ENCODE assay signal across 11 cellular contexts in genomic region chr5:88879724-88880123, GRCh38. TPM values are rescaled to one million over a fixed set of nuclear protein-coding genes. Genes with fewer than 3 reads are reported as not detected.
A peak's percentile ranks its signal among the peaks of the same experiment; 100 is the strongest.
DNase-seq lines count a peak whose midpoint lies in the region; ATAC-seq, FAIRE-seq and TF ChIP-seq lines count a peak whose summit lies in the region.
"Had no signal": no experiment of that assay in that cellular context is flagged by ENCODE, and none has a peak within 500 bp of the region (broad histone marks: within the 10 kb centered on the region; RNA-seq: fewer than 3 reads in every experiment).

No MANE protein-coding gene starts in this region.

- H3K4me2 ChIP-seq in A549 (no peak overlapping the region), neural cell (ENCODE audit: low read length) (no peak overlapping the region)

- no peaks in the 10 kb centered on the region for H3F3A ChIP-seq in neural cell (ENCODE audit: insufficient read depth, low read length, poor library complexity, severe bottlenecking)

- H3K9me3 ChIP-seq in A549 (no peaks in the 10 kb centered on the region), neural cell (ENCODE audit: low read length) (no peaks in the 10 kb centered on the region)

- CTCF ChIA-PET in A549 (lab: Yijun Ruan, JAX), result no interaction called here

- no peak for TF ChIP-seq CTCF in A549 (IDR thresholded peaks at IDR 0.05)
- TF ChIP-seq CTCF in neural cell (IDR thresholded peaks at IDR 0.05; ENCODE audit: poor library complexity, severe bottlenecking), result no peak
- no peak for TF ChIP-seq CTCF in foreskin fibroblast (IDR thresholded peaks at IDR 0.05; ENCODE audit: low read depth, low read length)

- H3K79me2 ChIP-seq in neural cell (replicated peaks; ENCODE audit: insufficient read depth, low read length), result no peaks in the 10 kb centered on the region

- no peak overlapping the region for H2AFZ ChIP-seq in neural cell (ENCODE audit: low read depth, low read length)

- WGBS in A549 (ENCODE audit: missing lambda C conversion rate), result 55% methylated on average over 5 of the region's 5 CpGs

- no peaks in the 10 kb centered on the region for H3K9me2 ChIP-seq in neural cell (ENCODE audit: insufficient read depth, low read length)

- H3K4me1 Mint-ChIP-seq in IgD-negative memory B cell, result peaks cover 32 to 36% (median 34%) of the 10 kb centered on the region in 3 donors

- H3K9ac ChIP-seq in neural cell (ENCODE audit: low read length), result no peak overlapping the region

- H3K27me3 Mint-ChIP-seq in IgD-negative memory B cell, result no peaks in the 10 kb centered on the region

- H3K27ac Mint-ChIP-seq in IgD-negative memory B cell, result peak overlapping the region; percentile 4 to 73 (median 58)

- H4K20me1 ChIP-seq in neural cell (ENCODE audit: insufficient read depth), result no peaks in the 10 kb centered on the region

- H3K27ac ChIP-seq in A549 (no peak overlapping the region), neural cell (ENCODE audit: low read length) (no peak overlapping the region)

- H3K9me3 Mint-ChIP-seq in IgD-negative memory B cell, result no peaks in the 10 kb centered on the region

- H3K36me3 Mint-ChIP-seq in IgD-negative memory B cell, result peaks cover 4% of the 10 kb centered on the region

- no peaks in the 10 kb centered on the region for H3K36me3 ChIP-seq in neural cell (ENCODE audit: insufficient read depth, low read length)

- ATAC-seq in A549, result no peak

- peak; percentile 7 for FAIRE-seq in A549 (lab: Jason Lieb, UNC)

- peaks cover 7% of the 10 kb centered on the region for H3K27me3 ChIP-seq in neural cell (ENCODE audit: insufficient read depth, low read depth, low read length)

- H3K4me1 ChIP-seq in A549, result peaks cover 6% of the 10 kb centered on the region; the same call in 1 of the 3 replicates

- TF ChIP-seq RAD21 in A549 (conservative IDR thresholded peaks at IDR 0.05 in 1 of 2, IDR thresholded peaks at IDR 0.05 in 1 of 2) (no peak), neural cell (conservative IDR thresholded peaks at IDR 0.05) (no peak)

- no peak overlapping the region for H3K4me3 ChIP-seq in A549
- peak overlapping the region; percentile 79 for H3K4me3 ChIP-seq in neural cell (ENCODE audit: low read length)
- H3K4me3 ChIP-seq in foreskin fibroblast (ENCODE audit: low read depth in 1 of 2, low read length in 2 of 2), result no peak overlapping the region

- peak overlapping the region; percentile 69 to 94 (median 84) for H3K4me3 Mint-ChIP-seq in IgD-negative memory B cell

- TF ChIP-seq POLR2A in A549 (IDR thresholded peaks at IDR 0.05; ENCODE audit: low read length), result no peak

- no peak for DNase-seq in A549 (ENCODE audit: low read depth in 1 of 2, low spot score in 1 of 2)
- peak; percentile 61 for DNase-seq in dermis blood vessel endothelial cell
- DNase-seq in GM19240 (ENCODE audit: insufficient read length, low spot score), result no peak
- no peak for DNase-seq in foreskin fibroblast
- DNase-seq in NCI-H1048 (lab: John Stamatoyannopoulos, UW), result no peak
- no peak for DNase-seq in GM03348 (ENCODE audit: low spot score)
- DNase-seq: activated CD4-positive, CD25-positive, alpha-beta regulatory T cell; activated effector memory CD4-positive, alpha-beta T cell treated with anti-CD3 and anti-CD28 coated beads, Interleukin-2, amount 50 U/mL, for 16 hours; stimulated activated CD4-positive, alpha-beta T cell treated with anti-CD3 and anti-CD28 coated beads, Interleukin-4, amount 100 ng/mL, for 4 hours had no signal

- TF ChIP-seq EP300 in A549 (IDR thresholded peaks at IDR 0.05) (no peak), neural cell (conservative IDR thresholded peaks at IDR 0.05; ENCODE audit: poor library complexity, severe bottlenecking) (no peak)

- POLR2A ChIA-PET in A549 (lab: Yijun Ruan, JAX), result no interaction called here

TF ChIP-seq in A549, 52 proteins besides CTCF, POLR2A, EP300 and RAD21 (continues in another document):
- TF ChIP-seq, protein P1, sequence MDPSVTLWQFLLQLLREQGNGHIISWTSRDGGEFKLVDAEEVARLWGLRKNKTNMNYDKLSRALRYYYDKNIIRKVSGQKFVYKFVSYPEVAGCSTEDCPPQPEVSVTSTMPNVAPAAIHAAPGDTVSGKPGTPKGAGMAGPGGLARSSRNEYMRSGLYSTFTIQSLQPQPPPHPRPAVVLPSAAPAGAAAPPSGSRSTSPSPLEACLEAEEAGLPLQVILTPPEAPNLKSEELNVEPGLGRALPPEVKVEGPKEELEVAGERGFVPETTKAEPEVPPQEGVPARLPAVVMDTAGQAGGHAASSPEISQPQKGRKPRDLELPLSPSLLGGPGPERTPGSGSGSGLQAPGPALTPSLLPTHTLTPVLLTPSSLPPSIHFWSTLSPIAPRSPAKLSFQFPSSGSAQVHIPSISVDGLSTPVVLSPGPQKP (IDR thresholded peaks at IDR 0.05; ENCODE audit: low read depth, low read length), result no peak
- TF ChIP-seq HOXB5 (CRISPR knock-in tag; IDR thresholded peaks at IDR 0.05) (no peak), ZSCAN20 (CRISPR knock-in tag; IDR thresholded peaks at IDR 0.05) (no peak), GATA3 (IDR thresholded peaks at IDR 0.05; ENCODE audit: borderline replicate concordance) (no peak), HEYL (CRISPR knock-in tag; IDR thresholded peaks at IDR 0.05) (no peak), TFCP2L1 (CRISPR knock-in tag; IDR thresholded peaks at IDR 0.05) (no peak), KDM5A (IDR thresholded peaks at IDR 0.05) (no peak), CEBPB (IDR thresholded peaks at IDR 0.05) (no peak), HOXA7 (CRISPR knock-in tag; IDR thresholded peaks at IDR 0.05) (no peak), FOSL2 (IDR thresholded peaks at IDR 0.05) (no peak), FOSL2 (CRISPR knock-in tag; IDR thresholded peaks at IDR 0.05) (no peak)
- TF ChIP-seq, protein P2, sequence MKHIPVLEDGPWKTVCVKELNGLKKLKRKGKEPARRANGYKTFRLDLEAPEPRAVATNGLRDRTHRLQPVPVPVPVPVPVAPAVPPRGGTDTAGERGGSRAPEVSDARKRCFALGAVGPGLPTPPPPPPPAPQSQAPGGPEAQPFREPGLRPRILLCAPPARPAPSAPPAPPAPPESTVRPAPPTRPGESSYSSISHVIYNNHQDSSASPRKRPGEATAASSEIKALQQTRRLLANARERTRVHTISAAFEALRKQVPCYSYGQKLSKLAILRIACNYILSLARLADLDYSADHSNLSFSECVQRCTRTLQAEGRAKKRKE (CRISPR knock-in tag; IDR thresholded peaks at IDR 0.05; ENCODE audit: low read depth), result no peak
- TF ChIP-seq, protein P3, sequence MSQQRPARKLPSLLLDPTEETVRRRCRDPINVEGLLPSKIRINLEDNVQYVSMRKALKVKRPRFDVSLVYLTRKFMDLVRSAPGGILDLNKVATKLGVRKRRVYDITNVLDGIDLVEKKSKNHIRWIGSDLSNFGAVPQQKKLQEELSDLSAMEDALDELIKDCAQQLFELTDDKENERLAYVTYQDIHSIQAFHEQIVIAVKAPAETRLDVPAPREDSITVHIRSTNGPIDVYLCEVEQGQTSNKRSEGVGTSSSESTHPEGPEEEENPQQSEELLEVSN (IDR thresholded peaks at IDR 0.05; ENCODE audit: borderline replicate concordance, low read depth), result no peak

TF ChIP-seq in neural cell, 6 proteins besides CTCF, POLR2A, EP300 and RAD21:
- TF ChIP-seq MXI1 (conservative IDR thresholded peaks at IDR 0.05; ENCODE audit: poor library complexity, severe bottlenecking) (no peak), SMC3 (conservative IDR thresholded peaks at IDR 0.05; ENCODE audit: poor library complexity) (no peak), TAF1 (IDR thresholded peaks at IDR 0.05; ENCODE audit: low read depth) (no peak), EZH2 (IDR thresholded peaks at IDR 0.05; ENCODE audit: borderline replicate concordance, insufficient read depth, low read length, poor library complexity, severe bottlenecking) (no peak), POLR2AphosphoS5 (IDR thresholded peaks at IDR 0.05) (no peak)
- TF ChIP-seq, protein P4, sequence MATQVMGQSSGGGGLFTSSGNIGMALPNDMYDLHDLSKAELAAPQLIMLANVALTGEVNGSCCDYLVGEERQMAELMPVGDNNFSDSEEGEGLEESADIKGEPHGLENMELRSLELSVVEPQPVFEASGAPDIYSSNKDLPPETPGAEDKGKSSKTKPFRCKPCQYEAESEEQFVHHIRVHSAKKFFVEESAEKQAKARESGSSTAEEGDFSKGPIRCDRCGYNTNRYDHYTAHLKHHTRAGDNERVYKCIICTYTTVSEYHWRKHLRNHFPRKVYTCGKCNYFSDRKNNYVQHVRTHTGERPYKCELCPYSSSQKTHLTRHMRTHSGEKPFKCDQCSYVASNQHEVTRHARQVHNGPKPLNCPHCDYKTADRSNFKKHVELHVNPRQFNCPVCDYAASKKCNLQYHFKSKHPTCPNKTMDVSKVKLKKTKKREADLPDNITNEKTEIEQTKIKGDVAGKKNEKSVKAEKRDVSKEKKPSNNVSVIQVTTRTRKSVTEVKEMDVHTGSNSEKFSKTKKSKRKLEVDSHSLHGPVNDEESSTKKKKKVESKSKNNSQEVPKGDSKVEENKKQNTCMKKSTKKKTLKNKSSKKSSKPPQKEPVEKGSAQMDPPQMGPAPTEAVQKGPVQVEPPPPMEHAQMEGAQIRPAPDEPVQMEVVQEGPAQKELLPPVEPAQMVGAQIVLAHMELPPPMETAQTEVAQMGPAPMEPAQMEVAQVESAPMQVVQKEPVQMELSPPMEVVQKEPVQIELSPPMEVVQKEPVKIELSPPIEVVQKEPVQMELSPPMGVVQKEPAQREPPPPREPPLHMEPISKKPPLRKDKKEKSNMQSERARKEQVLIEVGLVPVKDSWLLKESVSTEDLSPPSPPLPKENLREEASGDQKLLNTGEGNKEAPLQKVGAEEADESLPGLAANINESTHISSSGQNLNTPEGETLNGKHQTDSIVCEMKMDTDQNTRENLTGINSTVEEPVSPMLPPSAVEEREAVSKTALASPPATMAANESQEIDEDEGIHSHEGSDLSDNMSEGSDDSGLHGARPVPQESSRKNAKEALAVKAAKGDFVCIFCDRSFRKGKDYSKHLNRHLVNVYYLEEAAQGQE (IDR thresholded peaks at IDR 0.05; ENCODE audit: borderline replicate concordance), result no peak
TF ChIP-seq in neural cell: peak in this region for 0.

RNA-seq across cellular contexts. Expression of gene MEF2C, which starts 3.3 kb away (rescaled TPM):
- polyA plus RNA-seq in A549 (2011; rRNA removed), result 0.03 and 0.05 TPM in 2 replicates
- not detected in 2 replicates for polyA plus RNA-seq in A549 (2012; cell fraction: cytosol; rRNA removed)
- polyA plus RNA-seq in A549 (2012; cell fraction: nucleus; rRNA removed), result not detected in 2 replicates
- polyA plus RNA-seq in A549 (2017; fragmentation: RNase III; extraction: RNeasy Plus Mini Kit Qiagen cat#74134 plus additional on column Dnase treatment), result 0.06 to 0.12 TPM (median 0.10 TPM) in 3 replicates
- 0.05 and 0.12 TPM in 2 replicates for polyA minus RNA-seq in A549 (2011; rRNA and poly(A)+ RNA removed)
- polyA plus RNA-seq in IgD-negative memory B cell, result 238 TPM
- total RNA-seq in dermis blood vessel endothelial cell, result 132 and 169 TPM in 2 replicates
- 18.6 and 30.2 TPM in 2 replicates for polyA plus RNA-seq in neural cell
- 66.8 and 67.2 TPM in 2 replicates for polyA minus RNA-seq in neural cell

Comparison
In these comparisons a context has a peak if more than half of its experiments do, and no peak if none do; other contexts are left out.
1. RNA of gene MEF2C, which starts 3.3 kb away (polyA plus RNA-seq): 238 TPM in IgD-negative memory B cell (single experiment) and 18.6 to 30.2 TPM in neural cell; 0.03 to 0.12 TPM in A549; every median in the first group is over 10 times any median in the second.